In genomic region chr7:95718556-95719410, GRCh38 we compare ENCODE assay signal across 9 cellular contexts. TPM values are rescaled to one million over a fixed set of nuclear protein-coding genes. Genes with fewer than 3 reads are reported as not detected.
A peak's percentile ranks its signal among the peaks of the same experiment; 100 is the strongest.
DNase-seq lines count a peak whose midpoint lies in the region; ATAC-seq and TF ChIP-seq lines count a peak whose summit lies in the region.
"Had no signal": no experiment of that assay in that cellular context is flagged by ENCODE, and none has a peak within 500 bp of the region (broad histone marks: within the 10 kb centered on the region; RNA-seq: fewer than 3 reads in every experiment).

No MANE protein-coding gene starts in this region.

- H3K4me3 ChIP-seq in GM06990 (replicated peaks; ENCODE audit: low read depth, low read length) (no peak overlapping the region), NB4 (ENCODE audit: low read depth, low read length) (no peak overlapping the region), astrocyte of the spinal cord (ENCODE audit: low read depth, low read length) (no peak overlapping the region), neural progenitor cell (no peak overlapping the region), vagina (no peak overlapping the region)

- H4K20me1 ChIP-seq in neural progenitor cell (ENCODE audit: low read depth): no peaks in the 10 kb centered on the region

- H3K36me3 Mint-ChIP-seq in neural progenitor cell: no peaks in the 10 kb centered on the region

- no peak overlapping the region for H3K4me3 Mint-ChIP-seq in neural progenitor cell

- DNase-seq in GM06990 (ENCODE audit: extremely low read depth, insufficient read length): no peak
- DNase-seq in NB4 (ENCODE audit: low read depth): peak; percentile 34
- peak; percentile 36 for DNase-seq in astrocyte of the spinal cord (ENCODE audit: low read depth, low spot score)
- DNase-seq in neural progenitor cell (ENCODE audit: low spot score): no peak
- DNase-seq in omental fat pad (ENCODE audit: low spot score): no peak
- no peak for DNase-seq in stimulated activated CD4-positive, alpha-beta T cell treated with anti-CD3 and anti-CD28 coated beads, Interleukin-15, amount 100 ng/mL, for 24 hours
- DNase-seq in vagina (ENCODE audit: extremely low spot score in 2 of 2): no peak
- DNase-seq: aorta had no signal

- H2AFZ ChIP-seq in neural progenitor cell (replicated peaks): no peak overlapping the region

- no peak overlapping the region for H3K4me2 ChIP-seq in neural progenitor cell

- no peaks in the 10 kb centered on the region for H3K4me1 ChIP-seq in neural progenitor cell
- no peaks in the 10 kb centered on the region for H3K4me1 ChIP-seq in vagina

- no peaks in the 10 kb centered on the region for H3K4me1 Mint-ChIP-seq in neural progenitor cell

- no peak overlapping the region for H3K9ac ChIP-seq in neural progenitor cell

- no peaks in the 10 kb centered on the region for H3K36me3 ChIP-seq in GM06990 (ENCODE audit: control insufficient read depth, insufficient read depth, low read length)
- no peaks in the 10 kb centered on the region for H3K36me3 ChIP-seq in neural progenitor cell
- H3K36me3 ChIP-seq in vagina: no peaks in the 10 kb centered on the region

- H3K9me3 ChIP-seq in neural progenitor cell (ENCODE audit: low read depth) (no peaks in the 10 kb centered on the region), vagina (no peaks in the 10 kb centered on the region)

- in situ Hi-C loops in astrocyte of the spinal cord (cut with HindIII; ENCODE audit: low sequenced_read_pairs): no loop called here

- peak; percentile 39 for TF ChIP-seq CTCF in GM06990 (IDR thresholded peaks at IDR 0.05; ENCODE audit: insufficient read depth, low read length, poor library complexity, severe bottlenecking)
- peak; percentile 31 for TF ChIP-seq CTCF in NB4 (IDR thresholded peaks at IDR 0.05; ENCODE audit: low read depth, low read length)
- peak; percentile 48 for TF ChIP-seq CTCF in astrocyte of the spinal cord (IDR thresholded peaks at IDR 0.05; ENCODE audit: low read depth, low read length)
- peak; percentile 50 for TF ChIP-seq CTCF in neural progenitor cell (IDR thresholded peaks at IDR 0.05)
- TF ChIP-seq CTCF in omental fat pad (IDR thresholded peaks at IDR 0.05): no peak
- TF ChIP-seq CTCF in vagina (IDR thresholded peaks at IDR 0.05): no peak

- no peak for TF ChIP-seq POLR2A in NB4 (IDR thresholded peaks at IDR 0.05; ENCODE audit: extremely low read depth, insufficient read length)
- no peak for TF ChIP-seq POLR2A in vagina (IDR thresholded peaks at IDR 0.05)

- H3F3A ChIP-seq in neural progenitor cell (ENCODE audit: low read depth): no peaks in the 10 kb centered on the region

- H3K79me2 ChIP-seq in neural progenitor cell (ENCODE audit: low read depth): no peaks in the 10 kb centered on the region

- H3K27me3 Mint-ChIP-seq in neural progenitor cell (ENCODE audit: insufficient read depth, low read depth): no peaks in the 10 kb centered on the region

- intact Hi-C loops in vagina (cut with DNase I): no loop called here

- no peak for ATAC-seq in GM21515 (IDR thresholded peaks at IDR 0.05; ENCODE audit: unreplicated experiment)
- ATAC-seq in omental fat pad (ENCODE audit: low FRiP score): no peak

- H3K27ac ChIP-seq in neural progenitor cell: no peak overlapping the region
- H3K27ac ChIP-seq in vagina: no peak overlapping the region

- H3K9me3 Mint-ChIP-seq in neural progenitor cell: no peaks in the 10 kb centered on the region

- H3K27me3 ChIP-seq in GM06990 (replicated peaks; ENCODE audit: control insufficient read depth, insufficient read depth, low read length) (no peaks in the 10 kb centered on the region; the same call in 1 of the 2 replicates), neural progenitor cell (no peaks in the 10 kb centered on the region), vagina (no peaks in the 10 kb centered on the region)

- no peak overlapping the region for H3K27ac Mint-ChIP-seq in neural progenitor cell

RNA-seq across cellular contexts. Expression of gene DYNC1I1, which starts 53.6 kb away (rescaled TPM):
- total RNA-seq in neural progenitor cell (ENCODE audit: low replicate concordance) (0.53 and 0.79 TPM in 2 replicates), omental fat pad (1 to 10 TPM; 1.7 to 6.8 (median 4.2) TPM), vagina (12.0 TPM)

Comparison
In these comparisons a context has a peak if more than half of its experiments do, and no peak if none do; other contexts are left out.
1. DNase-seq: peak in NB4 (single experiment) and astrocyte of the spinal cord (single experiment); none in GM06990 (single experiment), neural progenitor cell (single experiment), omental fat pad (single experiment), stimulated activated CD4-positive, alpha-beta T cell treated with anti-CD3 and anti-CD28 coated beads, Interleukin-15, amount 100 ng/mL, for 24 hours (single experiment) and vagina (0 of 2).
2. CTCF ChIP-seq: peak in GM06990 (single experiment), NB4 (single experiment), astrocyte of the spinal cord (single experiment) and neural progenitor cell (single experiment); none in omental fat pad (0 of 3) and vagina (0 of 3).